In genomic region chr1:89843279-89844121, GRCh38 we compare ENCODE assay signal across 8 cellular contexts. TPM values are rescaled to one million over a fixed set of nuclear protein-coding genes. Genes with fewer than 3 reads are reported as not detected.
DNase-seq lines count a peak whose midpoint lies in the region; ATAC-seq and TF ChIP-seq lines count a peak whose summit lies in the region.

No MANE protein-coding gene starts in this region.

- peaks cover 8 to 19% of the 10 kb centered on the region in 2 donors for H3K4me1 ChIP-seq in gastrocnemius medialis

- no peaks in the 10 kb centered on the region for H3K36me3 ChIP-seq in gastrocnemius medialis

- H3K27me3 Mint-ChIP-seq in T-helper 17 cell = no peaks in the 10 kb centered on the region

- intact Hi-C loops in gastrocnemius medialis (cut with DNase I; ENCODE audit: low total_unique reads) = loop anchor here (1.0 to 5.0 kb wide), 4 partner anchors 39 to 144 kb away; no protein-coding TSS in a partner anchor

- peak; percentile 89 for ATAC-seq in T-helper 17 cell
- peak; percentile 84 to 89 for ATAC-seq in gastrocnemius medialis

- no peak for TF ChIP-seq POLR2A in gastrocnemius medialis (IDR thresholded peaks at IDR 0.05)

- in situ Hi-C loops in gastrocnemius medialis (cut with MboI; ENCODE audit: low sequenced_read_pairs in 4 of 4) = loop anchor here in 1 of 4 donors (5.0 kb wide), 1 partner anchor 36 kb away; no protein-coding TSS in a partner anchor

- peaks cover 40% of the 10 kb centered on the region for H3K4me1 Mint-ChIP-seq in T-helper 17 cell

- POLR2A ChIA-PET in GM10248 (lab: Yijun Ruan, JAX) (interaction anchor here (1.3 kb wide), 1 partner anchor 22 kb away, joined by 3 read pairs; the partner anchor contains the start of gene LRRC8D), HEK293T (lab: Yijun Ruan, JAX) (interaction anchor here (0.8 to 1.4 kb wide), 2 partner anchors 9 to 22 kb away, joined by 3 to 4 read pairs; no protein-coding TSS in a partner anchor)

- H3K4me3 Mint-ChIP-seq in T-helper 17 cell = peak overlapping the region; percentile 95

- no peaks in the 10 kb centered on the region for H3K9me3 ChIP-seq in T-helper 17 cell (ENCODE audit: control insufficient read depth, low read length, poor library complexity, severe bottlenecking)
- H3K9me3 ChIP-seq in gastrocnemius medialis = no peaks in the 10 kb centered on the region

- peak; percentile 80 for TF ChIP-seq CTCF in GM10248 (IDR thresholded peaks at IDR 0.05; ENCODE audit: control extremely low read depth, extremely low read depth, low read depth, missing control alignments)
- TF ChIP-seq CTCF in gastrocnemius medialis (IDR thresholded peaks at IDR 0.05 in 4 of 5, conservative IDR thresholded peaks at IDR 0.05 in 1 of 5) = peak; percentile 64 to 88 (median 81)

- peak overlapping the region; percentile 93 for H3K27ac Mint-ChIP-seq in T-helper 17 cell

- CTCF ChIA-PET in GM10248 (lab: Yijun Ruan, JAX) = interaction anchor here (0.6 to 3.7 kb wide), 31 partner anchors 9 to 186 kb away, joined by 3 to 36 read pairs (median 4); partner anchors contain the start of gene LRRC8D
- CTCF ChIA-PET in HEK293T (lab: Yijun Ruan, JAX) = interaction anchor here (0.7 to 1.8 kb wide), 5 partner anchors 13 to 144 kb away, joined by 3 to 4 read pairs (median 3); no protein-coding TSS in a partner anchor

- H3K27ac ChIP-seq in angular gyrus (ENCODE audit: low read depth, low read length) = peak overlapping the region; percentile 81
- peak overlapping the region; percentile 66 to 84 (median 78) for H3K27ac ChIP-seq in gastrocnemius medialis

- DNase-seq in GM10248 (ENCODE audit: extremely low spot score) (peak; percentile 89), H4 (ENCODE audit: low spot score) (peak; percentile 36), M059J (ENCODE audit: low read depth) (peak; percentile 73), T-helper 17 cell (peak; percentile 70 to 73 (median 71)), hippocampal formation (lab: John Stamatoyannopoulos, UW) (peak; percentile 30 to 71), gastrocnemius medialis (peak; percentile 49 to 53), HEK293T (ENCODE audit: extremely low spot score) (no peak)

- no peaks in the 10 kb centered on the region for H3K27me3 ChIP-seq in gastrocnemius medialis

- H3K36me3 Mint-ChIP-seq in T-helper 17 cell (ENCODE audit: low read depth) = no peaks in the 10 kb centered on the region

- H3K4me3 ChIP-seq in gastrocnemius medialis = peak overlapping the region; percentile 61 to 77 (median 73)

TF ChIP-seq in HEK293T, 16 proteins besides CTCF, POLR2A, EP300 and RAD21:
- TF ChIP-seq PKNOX1 (IDR thresholded peaks at IDR 0.05) = no peak
- no peak for TF ChIP-seq L3MBTL2 (conservative IDR thresholded peaks at IDR 0.05)
- TF ChIP-seq SUZ12 (IDR thresholded peaks at IDR 0.05) = no peak
- TF ChIP-seq SP1 (IDR thresholded peaks at IDR 0.05) = no peak
- no peak for TF ChIP-seq CTBP1 (IDR thresholded peaks at IDR 0.05; ENCODE audit: borderline replicate concordance)
- TF ChIP-seq TARDBP (IDR thresholded peaks at IDR 0.05) = no peak

RNA-seq across cellular contexts. Expression of gene LRRC8D, which starts 22.7 kb away (rescaled TPM):
- 22.9 and 25.2 TPM in 2 replicates for total RNA-seq in H4 (2014; rRNA removed; shearing (Covaris generic))
- total RNA-seq in M059J (2014; rRNA removed; shearing (Covaris generic)) = 66.7 and 96.9 TPM in 2 replicates
- total RNA-seq in T-helper 17 cell = 10 to 100 TPM; 28.3 to 33.5 TPM
- 10 to 100 TPM in 2 of 4 donors, 1 to 10 TPM in 2; 3.0 to 15.0 (median 9.2) TPM for total RNA-seq in gastrocnemius medialis
